ENCODE assay signal across 11 cellular contexts in the genomic region with DNA sequence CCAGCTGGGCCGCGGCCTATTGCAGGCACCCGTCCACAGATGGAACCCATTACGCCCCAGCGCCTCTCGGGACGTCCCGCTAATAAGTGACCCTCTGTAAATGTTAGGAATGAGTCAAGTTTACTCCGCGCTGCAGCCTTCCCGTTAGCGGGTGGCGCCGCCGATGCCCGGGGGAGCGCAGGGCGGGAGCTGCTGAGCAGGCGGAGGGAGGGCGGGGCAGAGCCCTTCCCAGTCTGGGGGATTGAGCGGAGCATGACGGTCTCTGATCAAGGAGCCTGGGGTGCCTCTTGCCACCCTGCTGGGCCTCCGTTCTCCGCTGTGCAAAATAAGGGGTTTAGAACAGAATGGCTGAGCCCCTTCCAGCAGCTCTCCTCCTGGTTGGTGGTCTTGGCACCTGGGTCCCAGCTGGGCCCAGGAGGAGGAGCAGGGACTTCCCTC. TPM values are rescaled to one million over a fixed set of nuclear protein-coding genes. Genes with fewer than 3 reads are reported as not detected.
DNase-seq lines count a peak whose midpoint lies in the region; ATAC-seq and TF ChIP-seq lines count a peak whose summit lies in the region.
"Had no signal": no experiment of that assay in that cellular context is flagged by ENCODE, and none has a peak within 500 bp of the region (broad histone marks: within the 10 kb centered on the region; RNA-seq: fewer than 3 reads in every experiment).

No MANE protein-coding gene starts in this region.

- WGBS in esophagus muscularis mucosa, result 53% methylated on average over 9 of the region's 24 CpGs

- H3K9me3 ChIP-seq in Karpas-422 (ENCODE audit: low read length), result no peaks in the 10 kb centered on the region
- no peaks in the 10 kb centered on the region for H3K9me3 ChIP-seq in esophagus muscularis mucosa

- H3K36me3 ChIP-seq in Karpas-422 (ENCODE audit: insufficient read depth, low read length) (no peaks in the 10 kb centered on the region), esophagus muscularis mucosa (no peaks in the 10 kb centered on the region)

- no peak overlapping the region for H2AFZ ChIP-seq in Karpas-422 (ENCODE audit: low read length)

- H3K4me1 ChIP-seq in Karpas-422 (ENCODE audit: low read length), result peaks cover 8% of the 10 kb centered on the region
- H3K4me1 ChIP-seq in esophagus muscularis mucosa, result peaks cover 28 to 53% (median 41%) of the 10 kb centered on the region in 4 donors

- DNase-seq in AG09309 (ENCODE audit: low read depth), result peak; percentile 71
- DNase-seq in Karpas-422, result peak; percentile 59
- no peak for DNase-seq in esophagus muscularis mucosa (ENCODE audit: extremely low spot score)
- peak; percentile 92 for DNase-seq in mesenteric fat pad (ENCODE audit: low spot score)
- no peak for DNase-seq in activated CD4-positive, alpha-beta T cell treated with anti-CD3 and anti-CD28 coated beads for 1 hour
- DNase-seq in NCI-H2081 (lab: John Stamatoyannopoulos, UW), result no peak
- DNase-seq: KBM-7; mammary epithelial cell; stimulated activated naive CD4-positive, alpha-beta T cell treated with Interleukin-2 at 50 U/mL for 16 hours had no signal

- TF ChIP-seq POLR2A in esophagus muscularis mucosa (IDR thresholded peaks at IDR 0.05; ENCODE audit: low read depth), result no peak

- H3K9me2 ChIP-seq in Karpas-422 (replicated peaks; ENCODE audit: insufficient read depth, low read length), result no peaks in the 10 kb centered on the region

- TF ChIP-seq EP300 in esophagus muscularis mucosa (IDR thresholded peaks at IDR 0.05), result no peak

- H3K79me2 ChIP-seq in Karpas-422 (ENCODE audit: low read length), result no peaks in the 10 kb centered on the region

- H3K27ac ChIP-seq in Karpas-422 (ENCODE audit: low read length), result no peak overlapping the region
- peak overlapping the region in 1 of 4 donors; percentile 48 for H3K27ac ChIP-seq in esophagus muscularis mucosa (replicated peaks in 1 of 4)

- TF ChIP-seq CTCF in AG09309 (IDR thresholded peaks at IDR 0.05; ENCODE audit: control insufficient read depth, insufficient read depth, low read depth, low read length, missing control alignments) (no peak), esophagus muscularis mucosa (IDR thresholded peaks at IDR 0.05) (no peak)

- H3K27me3 ChIP-seq in Karpas-422 (ENCODE audit: low read length) (no peaks in the 10 kb centered on the region), esophagus muscularis mucosa (peaks cover 0 to 66% (median 7%) of the 10 kb centered on the region in 4 donors)

- intact Hi-C loops in esophagus muscularis mucosa (cut with DNase I), result no loop called here

- peaks cover 6% of the 10 kb centered on the region; the same call in 1 of the 2 replicates for H4K20me1 ChIP-seq in Karpas-422 (ENCODE audit: insufficient read depth, low read depth, low read length)

- H3K4me2 ChIP-seq in Karpas-422 (ENCODE audit: low read depth, low read length, poor library complexity, severe bottlenecking), result peak overlapping the region; percentile 35

- H3K9ac ChIP-seq in Karpas-422 (ENCODE audit: low read length), result no peak overlapping the region

- H3K4me3 ChIP-seq in AG09309 (ENCODE audit: control insufficient read depth, low read depth, low read length) (no peak overlapping the region), Karpas-422 (ENCODE audit: low read length) (no peak overlapping the region), esophagus muscularis mucosa (peak overlapping the region in 3 of 4 donors; percentile 0 to 16 (median 12))

- ATAC-seq in GM19397 (IDR thresholded peaks at IDR 0.05; ENCODE audit: unreplicated experiment) (no peak), GM21576 (IDR thresholded peaks at IDR 0.05; ENCODE audit: unreplicated experiment) (no peak)

RNA-seq across cellular contexts. Expression of gene CROCC2, which starts 10.5 kb away (rescaled TPM):
- not detected in 2 replicates for total RNA-seq in Karpas-422 (2014; rRNA removed; shearing (Covaris generic); ENCODE audit: low replicate concordance)
- total RNA-seq in esophagus muscularis mucosa, result not detected
- total RNA-seq in mesenteric fat pad, result not detected
- total RNA-seq: mammary epithelial cell had no signal

RNA-seq across cellular contexts. Expression of gene MAB21L4, which starts 20.6 kb away (rescaled TPM):
- not detected in 2 replicates for total RNA-seq in Karpas-422 (2014; rRNA removed; shearing (Covaris generic); ENCODE audit: low replicate concordance)
- total RNA-seq in esophagus muscularis mucosa, result under 1 TPM in 1 of 4 donors, not detected in 3; 0.83 TPM
- total RNA-seq in mesenteric fat pad, result not detected

RNA-seq across cellular contexts. Expression of gene AGXT, which starts 48.0 kb away (rescaled TPM):
- not detected in 2 replicates for total RNA-seq in Karpas-422 (2014; rRNA removed; shearing (Covaris generic); ENCODE audit: low replicate concordance)
- not detected for total RNA-seq in esophagus muscularis mucosa
- 0.32 TPM for total RNA-seq in mesenteric fat pad
- total RNA-seq: mammary epithelial cell had no signal

Comparison
In these comparisons a context has a peak if more than half of its experiments do, and no peak if none do; other contexts are left out.
1. DNase-seq: peak in AG09309 (single experiment), Karpas-422 (single experiment) and mesenteric fat pad (single experiment); none in esophagus muscularis mucosa (single experiment), activated CD4-positive, alpha-beta T cell treated with anti-CD3 and anti-CD28 coated beads for 1 hour (single experiment) and NCI-H2081 (0 of 2).
2. H3K4me3 ChIP-seq: peak in esophagus muscularis mucosa (3 of 4); none in AG09309 (single experiment) and Karpas-422 (single experiment).